ENCODE assay signal across 16 cellular contexts in genomic region chr10:29600067-29600466, GRCh38. TPM values are rescaled to one million over a fixed set of nuclear protein-coding genes. Genes with fewer than 3 reads are reported as not detected.
A peak's percentile ranks its signal among the peaks of the same experiment; 100 is the strongest.
DNase-seq lines count a peak whose midpoint lies in the region; ATAC-seq, FAIRE-seq and TF ChIP-seq lines count a peak whose summit lies in the region.
"Had no signal": no experiment of that assay in that cellular context is flagged by ENCODE, and none has a peak within 500 bp of the region (broad histone marks: within the 10 kb centered on the region; RNA-seq: fewer than 3 reads in every experiment).

No MANE protein-coding gene starts in this region.

- H3K4me3 ChIP-seq in HCT116 (replicated peaks in 1 of 2; ENCODE audit: low read depth in 1 of 2, low read length in 2 of 2) (no peak overlapping the region), fibroblast of mammary gland (ENCODE audit: control insufficient read depth, low read depth, low read length) (no peak overlapping the region), spleen (no peak overlapping the region)
- H3K4me3 ChIP-seq: K562 had no signal

- no peaks in the 10 kb centered on the region for H3K36me3 ChIP-seq in HCT116 (ENCODE audit: control insufficient read depth in 1 of 2, insufficient read depth in 2 of 2, low read length in 2 of 2)
- peaks cover 0 to 6% (median 0%) of the 10 kb centered on the region in 6 donors for H3K36me3 ChIP-seq in spleen

- peaks cover 11% of the 10 kb centered on the region for H3K4me1 Mint-ChIP-seq in stimulated activated effector memory CD8-positive, alpha-beta T cell treated with anti-CD3 and anti-CD28 coated beads, Interleukin-12 subunit alpha, Interleukin-12 subunit beta, amount 100 ng/mL, for 72 hours

- CTCF ChIA-PET in HCT116 (lab: Charles Lee): no interaction called here

- H3K27ac ChIP-seq in HCT116 (ENCODE audit: low read depth, low read length) (no peak overlapping the region), spleen (no peak overlapping the region)

- no peak for TF ChIP-seq CTCF in HCT116 (IDR thresholded peaks at IDR 0.05 in 2 of 3, conservative IDR thresholded peaks at IDR 0.05 in 1 of 3; ENCODE audit: borderline replicate concordance in 1 of 3, insufficient read depth in 1 of 3, low read depth in 2 of 3, low read length in 2 of 3)
- no peak for TF ChIP-seq CTCF in fibroblast of mammary gland (conservative IDR thresholded peaks at IDR 0.05; ENCODE audit: control insufficient read depth, insufficient read depth, low read depth, low read length)
- TF ChIP-seq CTCF in spleen (IDR thresholded peaks at IDR 0.05 in 8 of 11, conservative IDR thresholded peaks at IDR 0.05 in 3 of 11): no peak

- intact Hi-C loops in HCT116 (cut with micrococcal nuclease) (no loop called here), spleen (cut with DNase I; ENCODE audit: low total_unique reads) (no loop called here)

- no peaks in the 10 kb centered on the region for H3K36me3 Mint-ChIP-seq in stimulated activated effector memory CD8-positive, alpha-beta T cell treated with anti-CD3 and anti-CD28 coated beads, Interleukin-12 subunit alpha, Interleukin-12 subunit beta, amount 100 ng/mL, for 72 hours

- H2AFZ ChIP-seq in HCT116 (ENCODE audit: low read depth, low read length, poor library complexity, severe bottlenecking): no peak overlapping the region

- RAD21 ChIA-PET in HCT116 (lab: Charles Lee; ENCODE audit: low non-redundant PET in 1 of 2, low total read pairs in 2 of 2, uncharacterized antibody in 2 of 2, unreplicated experiment in 2 of 2): no interaction called here

- H3K79me2 ChIP-seq in HCT116 (ENCODE audit: insufficient read depth, low read length): peaks cover 5% of the 10 kb centered on the region; the same call in 1 of the 2 replicates

- TF ChIP-seq RAD21 in HCT116 (IDR thresholded peaks at IDR 0.05; ENCODE audit: low read depth): no peak

- DNase-seq in HCT116 (ENCODE audit: low read depth, low spot score) (peak; percentile 8), RCC 7860 (ENCODE audit: low spot score) (peak; percentile 74), fibroblast of mammary gland (ENCODE audit: low read depth) (peak; percentile 35), spleen (no peak), AG20443 (ENCODE audit: low spot score) (no peak), GM19238 (ENCODE audit: insufficient read length, low spot score) (no peak)
- no peak for DNase-seq in stimulated activated effector memory CD8-positive, alpha-beta T cell treated with anti-CD3 and anti-CD28 coated beads, Interleukin-12 subunit alpha, Interleukin-12 subunit beta, amount 100 ng/mL, for 72 hours (ENCODE audit: low spot score in 2 of 2)
- DNase-seq: activated naive CD4-positive, alpha-beta T cell treated with Interleukin-2 at 50 U/mL for 16 hours; effector memory CD4-positive, alpha-beta T cell; midbrain; NCI-H1105; NCI-H2227 treated with DMSO at 0.1 percent for 48 hours had no signal

- BruUV-seq in HCT116 (replicated peaks; lab: Mats Ljungman, UMichigan): no TSS peak

- WGBS in spleen, 5 donors: 70 to 97% (median 88%) methylated on average over 2 of the region's 2 CpGs

- H3K4me2 ChIP-seq in HCT116 (ENCODE audit: low read length): no peak overlapping the region

- POLR2A ChIA-PET in HCT116 (lab: Charles Lee): no interaction called here

- H3K9me3 Mint-ChIP-seq in stimulated activated effector memory CD8-positive, alpha-beta T cell treated with anti-CD3 and anti-CD28 coated beads, Interleukin-12 subunit alpha, Interleukin-12 subunit beta, amount 100 ng/mL, for 72 hours: no peaks in the 10 kb centered on the region
- H3K9me3 Mint-ChIP-seq: CD14-positive monocyte had no signal

- no peak overlapping the region for H3K27ac Mint-ChIP-seq in stimulated activated effector memory CD8-positive, alpha-beta T cell treated with anti-CD3 and anti-CD28 coated beads, Interleukin-12 subunit alpha, Interleukin-12 subunit beta, amount 100 ng/mL, for 72 hours

- H3K9me3 ChIP-seq in HCT116 (ENCODE audit: control insufficient read depth in 1 of 2, insufficient read depth in 1 of 2, low read depth in 1 of 2, low read length in 2 of 2) (no peaks in the 10 kb centered on the region), spleen (no peaks in the 10 kb centered on the region)

- no peak overlapping the region for H3K4me3 Mint-ChIP-seq in stimulated activated effector memory CD8-positive, alpha-beta T cell treated with anti-CD3 and anti-CD28 coated beads, Interleukin-12 subunit alpha, Interleukin-12 subunit beta, amount 100 ng/mL, for 72 hours
- H3K4me3 Mint-ChIP-seq: CD14-positive monocyte had no signal

- peaks cover 0 to 17% of the 10 kb centered on the region in 2 experiments; a peak in 2 of 4 replicates for H3K4me1 ChIP-seq in HCT116 (ENCODE audit: control insufficient read depth in 1 of 2, insufficient read depth in 2 of 2, low read length in 2 of 2)
- peaks cover 0 to 12% (median 0%) of the 10 kb centered on the region in 6 donors for H3K4me1 ChIP-seq in spleen

- ATAC-seq in HCT116: peak; percentile 60; the same call in 1 of the 2 replicates
- ATAC-seq in stimulated activated effector memory CD8-positive, alpha-beta T cell treated with anti-CD3 and anti-CD28 coated beads, Interleukin-12 subunit alpha, Interleukin-12 subunit beta, amount 100 ng/mL, for 72 hours: peak; percentile 84
- no peak for ATAC-seq in GM19023 (IDR thresholded peaks at IDR 0.05; ENCODE audit: unreplicated experiment)
- ATAC-seq: K562 had no signal

- no peaks in the 10 kb centered on the region for H3K9me2 ChIP-seq in HCT116 (ENCODE audit: insufficient read depth)

- no peaks in the 10 kb centered on the region for H4K20me1 ChIP-seq in HCT116 (ENCODE audit: insufficient read depth)

- H3K27me3 ChIP-seq in HCT116 (ENCODE audit: insufficient read depth, low read length) (no peaks in the 10 kb centered on the region), spleen (replicated peaks in 1 of 7) (no peaks in the 10 kb centered on the region)

- TF ChIP-seq POLR2A in HCT116 (IDR thresholded peaks at IDR 0.05; ENCODE audit: borderline replicate concordance, extremely low read depth, insufficient read depth, insufficient read length) (no peak), spleen (IDR thresholded peaks at IDR 0.05) (no peak)

- peak; percentile 61 for FAIRE-seq in RCC 7860 (lab: Jason Lieb, UNC)
- FAIRE-seq: frontal cortex, K562 had no signal

- no peak overlapping the region for H3K9ac ChIP-seq in HCT116 (ENCODE audit: low read length)

TF ChIP-seq in HCT116, 20 proteins besides CTCF, POLR2A, EP300 and RAD21:
- TF ChIP-seq SP1 (IDR thresholded peaks at IDR 0.05; ENCODE audit: low read depth) (0 out of 2 replicates have a peak, but pooled peaks have one; percentile 23), REST (IDR thresholded peaks at IDR 0.05; ENCODE audit: low read depth) (no peak), FOSL1 (IDR thresholded peaks at IDR 0.05; ENCODE audit: low read depth) (peak; percentile 32; the same call in 1 of the 2 replicates)

RNA-seq across cellular contexts. Expression of gene SVIL, which starts 34.7 kb away (rescaled TPM):
- total RNA-seq in HCT116 (2021; ENCODE audit: unreplicated experiment) (27.0 TPM), spleen (10 to 100 TPM; 13.6 to 65.3 (median 24.3) TPM)
- 6.3 and 9.3 TPM in 2 replicates for polyA plus RNA-seq in HCT116 (2012)
- polyA plus RNA-seq in spleen: 1 to 10 TPM; 1.4 to 2.3 (median 1.6) TPM

Comparison
In these comparisons a context has a peak if more than half of its experiments do, and no peak if none do; other contexts are left out.
1. DNase-seq: peak in HCT116 (single experiment), RCC 7860 (single experiment) and fibroblast of mammary gland (single experiment); none in stimulated activated effector memory CD8-positive, alpha-beta T cell treated with anti-CD3 and anti-CD28 coated beads, Interleukin-12 subunit alpha, Interleukin-12 subunit beta, amount 100 ng/mL, for 72 hours (0 of 2), spleen (single experiment), AG20443 (single experiment) and GM19238 (single experiment).